In the genomic region with DNA sequence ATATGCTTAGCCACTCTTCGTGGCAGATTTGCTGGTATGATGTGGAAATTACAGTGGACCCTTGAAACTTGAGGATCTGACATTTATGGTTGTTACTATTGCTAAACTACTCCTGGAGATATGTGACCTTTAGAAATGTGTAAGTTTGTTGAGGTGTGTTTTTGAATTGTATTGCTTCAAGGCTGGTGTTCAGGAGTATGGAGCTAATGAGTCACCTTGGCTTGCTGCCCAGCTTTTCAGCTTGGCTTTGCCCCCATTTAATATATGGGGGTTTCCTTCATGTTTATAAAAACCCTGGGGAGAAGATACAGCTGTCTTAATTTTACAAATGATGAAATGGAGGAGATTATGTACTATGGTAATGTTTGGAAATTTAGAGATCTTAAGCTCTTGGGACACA, we compare ENCODE assay signal across 9 cellular contexts. TPM values are rescaled to one million over a fixed set of nuclear protein-coding genes. Genes with fewer than 3 reads are reported as not detected.
A peak's percentile ranks its signal among the peaks of the same experiment; 100 is the strongest.
DNase-seq lines count a peak whose midpoint lies in the region; ATAC-seq, FAIRE-seq and TF ChIP-seq lines count a peak whose summit lies in the region.
"Had no signal": no experiment of that assay in that cellular context is flagged by ENCODE, and none has a peak within 500 bp of the region (broad histone marks: within the 10 kb centered on the region; RNA-seq: fewer than 3 reads in every experiment).

No MANE protein-coding gene starts in this region.

- H3K27me3 Mint-ChIP-seq in progenitor cell of endocrine pancreas: no peaks in the 10 kb centered on the region

- dilution Hi-C loops in endothelial cell of umbilical vein (cut with MboI; ENCODE audit: extremely low pct_ligation_motif_present, low sequenced_read_pairs): no loop called here

- no peaks in the 10 kb centered on the region for H3K9me3 ChIP-seq in endothelial cell of umbilical vein (replicated peaks; ENCODE audit: control insufficient read depth, insufficient read depth, low read length)
- H3K9me3 ChIP-seq: Peyer's patch had no signal

- no peak for TF ChIP-seq CTCF in endothelial cell of umbilical vein (IDR thresholded peaks at IDR 0.05; ENCODE audit: extremely low read depth in 1 of 2, insufficient read depth in 1 of 2, low read depth in 1 of 2, low read length in 2 of 2)
- TF ChIP-seq CTCF in progenitor cell of endocrine pancreas (IDR thresholded peaks at IDR 0.05; ENCODE audit: unreplicated experiment): no peak

- H3K79me2 ChIP-seq in endothelial cell of umbilical vein (ENCODE audit: control insufficient read depth, insufficient read depth, low read length): peaks cover 33% of the 10 kb centered on the region

- peaks cover 3 to 5% of the 10 kb centered on the region in 2 experiments for H3K36me3 ChIP-seq in endothelial cell of umbilical vein (ENCODE audit: control insufficient read depth in 2 of 2, extremely low read depth in 1 of 2, insufficient read depth in 2 of 2, low read length in 2 of 2)

- no peaks in the 10 kb centered on the region for H3K9me1 ChIP-seq in endothelial cell of umbilical vein (replicated peaks; ENCODE audit: control insufficient read depth, extremely low read depth, insufficient read depth, low read length)

- no TSS peak for BruUV-seq in endothelial cell of umbilical vein (replicated peaks; lab: Mats Ljungman, UMichigan)

- CTCF ChIA-PET in endothelial cell of umbilical vein (lab: Charles Lee): interaction anchor here (0.9 to 1.7 kb wide), 5 partner anchors 9 to 233 kb away, joined by 5 to 9 read pairs (median 6); partner anchors contain the start of gene HBP1

- intact Hi-C loops in endothelial cell of umbilical vein (cut with micrococcal nuclease): no loop called here

- peaks cover 3% of the 10 kb centered on the region for H4K20me1 ChIP-seq in endothelial cell of umbilical vein (replicated peaks; ENCODE audit: control insufficient read depth, extremely low read depth, insufficient read depth, low read length)

- H3K4me1 ChIP-seq in endothelial cell of umbilical vein (ENCODE audit: control insufficient read depth, extremely low read depth, insufficient read depth, low read length): peaks cover 27% of the 10 kb centered on the region

- H2AFZ ChIP-seq in endothelial cell of umbilical vein (ENCODE audit: low read depth, low read length): no peak overlapping the region

- H3K27me3 ChIP-seq in endothelial cell of umbilical vein (ENCODE audit: control insufficient read depth in 2 of 2, insufficient read depth in 2 of 2, low read length in 2 of 2): no peaks in the 10 kb centered on the region
- H3K27me3 ChIP-seq: Peyer's patch had no signal

- no peaks in the 10 kb centered on the region for H3K4me1 Mint-ChIP-seq in progenitor cell of endocrine pancreas (ENCODE audit: low read depth)

- H3K36me3 Mint-ChIP-seq in progenitor cell of endocrine pancreas (ENCODE audit: insufficient read depth): peaks cover 17% of the 10 kb centered on the region

- no peak overlapping the region for H3K4me3 ChIP-seq in endothelial cell of umbilical vein (replicated peaks in 1 of 3; ENCODE audit: insufficient read depth in 1 of 3, low read depth in 1 of 3, low read length in 3 of 3)
- H3K4me3 ChIP-seq: Peyer's patch had no signal

- no peaks in the 10 kb centered on the region for H3K9me3 Mint-ChIP-seq in progenitor cell of endocrine pancreas (ENCODE audit: low read depth)

- no peak for ATAC-seq in GM18907 (IDR thresholded peaks at IDR 0.05; ENCODE audit: unreplicated experiment)
- no peak for ATAC-seq in HG02588 (IDR thresholded peaks at IDR 0.05; ENCODE audit: unreplicated experiment)
- ATAC-seq in GM19452 (IDR thresholded peaks at IDR 0.05; ENCODE audit: unreplicated experiment): no peak

- peak; percentile 28 for FAIRE-seq in endothelial cell of umbilical vein (lab: Jason Lieb, UNC)

- H3K4me3 Mint-ChIP-seq in progenitor cell of endocrine pancreas (ENCODE audit: low read depth): no peak overlapping the region

- H3K4me2 ChIP-seq in endothelial cell of umbilical vein (ENCODE audit: insufficient read depth, low read length): peak overlapping the region; percentile 6

- POLR2A ChIA-PET in endothelial cell of umbilical vein (lab: Charles Lee): interaction anchor here (1.0 to 1.5 kb wide), 2 partner anchors 10 to 12 kb away, joined by 5 to 7 read pairs; partner anchors contain the start of gene HBP1

- H3K9ac ChIP-seq in endothelial cell of umbilical vein (replicated peaks; ENCODE audit: extremely low read depth, insufficient read depth, low read length): no peak overlapping the region

- DNase-seq in HUDEP-2 (lab: John Stamatoyannopoulos, UW; ENCODE audit: unreplicated experiment in 76 of 76) (peak in 41 of 76 experiments; percentile 5 to 66 (median 30)), endothelial cell of umbilical vein (ENCODE audit: low read depth, low spot score) (peak; percentile 91), progenitor cell of endocrine pancreas (ENCODE audit: low spot score, unreplicated experiment) (no peak)
- DNase-seq in activated CD4-positive, alpha-beta T cell treated with anti-CD3 and anti-CD28 coated beads for 48 hours: peak; percentile 80
- DNase-seq in stimulated activated CD4-positive, alpha-beta T cell treated with anti-CD3 and anti-CD28 coated beads, Interleukin-15, amount 100 ng/mL, for 24 hours: peak; percentile 74

- TF ChIP-seq POLR2A in endothelial cell of umbilical vein (IDR thresholded peaks at IDR 0.05; ENCODE audit: low read depth, low read length): no peak

- no peak overlapping the region for H3K27ac Mint-ChIP-seq in progenitor cell of endocrine pancreas

- H3K27ac ChIP-seq in endothelial cell of umbilical vein (ENCODE audit: insufficient read depth, low read depth, low read length): no peak overlapping the region

TF ChIP-seq in endothelial cell of umbilical vein, 7 proteins besides CTCF, POLR2A, EP300 and RAD21:
- TF ChIP-seq FOS (IDR thresholded peaks at IDR 0.05; ENCODE audit: borderline replicate concordance, insufficient read depth, low read length): peak; percentile 67
- TF ChIP-seq JUN (IDR thresholded peaks at IDR 0.05; ENCODE audit: borderline replicate concordance, insufficient read depth, insufficient read length, low read depth): peak; percentile 68
- no peak for TF ChIP-seq EZH2 (IDR thresholded peaks at IDR 0.05; ENCODE audit: borderline replicate concordance, low read depth, low read length, severe bottlenecking)

RNA-seq across cellular contexts. Expression of gene HBP1, which starts 11.6 kb away (rescaled TPM):
- total RNA-seq in endothelial cell of umbilical vein: 50.1 and 63.4 TPM in 2 replicates
- polyA plus RNA-seq in endothelial cell of umbilical vein: 43.4 and 49.6 TPM in 2 replicates
- polyA plus RNA-seq in endothelial cell of umbilical vein (2011; cell fraction: cytosol; rRNA removed): 38.4 and 44.4 TPM in 2 replicates
- polyA plus RNA-seq in endothelial cell of umbilical vein (2011; cell fraction: nucleus; rRNA removed): 105 and 106 TPM in 2 replicates
- 47.9 and 76.6 TPM in 2 replicates for polyA plus RNA-seq in endothelial cell of umbilical vein (2012)
- polyA minus RNA-seq in endothelial cell of umbilical vein: 122 and 136 TPM in 2 replicates
- 21.4 TPM for polyA minus RNA-seq in endothelial cell of umbilical vein (2011; cell fraction: cytosol; rRNA and poly(A)+ RNA removed)
- polyA minus RNA-seq in endothelial cell of umbilical vein (2011; cell fraction: nucleus; rRNA and poly(A)+ RNA removed): 193 and 248 TPM in 2 replicates
- 52.5 and 53.0 TPM in 2 replicates for total RNA-seq in progenitor cell of endocrine pancreas
